In the genomic region with DNA sequence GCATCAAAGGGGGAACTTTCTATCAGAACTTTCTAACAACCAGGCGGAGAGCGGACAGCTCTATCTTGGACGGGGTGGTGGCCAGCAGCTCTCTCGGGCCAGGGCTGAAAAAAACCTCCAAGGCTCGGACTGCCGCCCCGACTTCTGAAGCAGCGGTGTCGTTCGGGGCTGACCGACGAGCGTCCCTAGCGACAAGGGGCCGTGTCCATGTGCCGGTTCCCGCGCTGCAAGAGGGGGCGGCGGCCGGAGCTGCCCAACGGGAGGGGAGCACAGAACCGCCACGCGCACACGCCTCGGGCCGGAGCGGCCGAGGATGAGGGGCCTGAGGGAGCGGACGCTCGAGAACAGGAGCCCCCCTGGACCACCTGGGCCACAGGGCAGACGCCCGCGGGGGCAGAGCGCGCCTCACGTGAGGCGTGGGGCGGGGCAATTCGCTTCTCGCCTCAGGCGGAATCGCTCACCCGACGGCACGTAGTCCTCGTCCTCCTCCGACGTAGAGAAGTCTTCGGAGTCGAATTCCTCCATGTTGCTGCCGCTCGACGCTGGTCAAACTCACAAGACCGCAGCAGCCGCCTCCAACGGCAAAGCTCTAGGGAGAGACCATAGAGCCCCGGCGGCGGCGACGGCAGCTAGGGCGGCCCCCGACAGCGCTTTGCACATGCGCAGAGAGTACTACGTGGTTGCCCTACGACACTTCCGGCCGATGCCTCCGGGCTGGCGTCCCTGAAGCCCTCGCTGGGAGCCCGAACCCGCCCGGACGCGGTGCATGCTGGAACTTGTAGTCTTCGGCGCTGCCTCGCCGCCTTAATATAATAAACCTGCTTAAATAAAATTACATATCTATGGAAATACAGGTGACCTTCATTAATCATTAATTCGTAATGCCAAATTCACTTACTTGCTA, we compare ENCODE assay signal across 8 cellular contexts.
DNase-seq lines count a peak whose midpoint lies in the region; ATAC-seq lines count a peak whose summit lies in the region.

A gene (minus strand): TSS at position 676 of the 904 bp plus-strand sequence. CDS start 151 bp downstream, at position 525.

- DNase-seq in AG08395 (ENCODE audit: low spot score): peak; percentile 99
- peak; percentile 92 for DNase-seq in NCI-H345 (lab: John Stamatoyannopoulos, UW)
- DNase-seq in activated CD4-positive, CD25-positive, alpha-beta regulatory T cell (lab: John Stamatoyannopoulos, UW): peak; percentile 87 to 93 (median 90)
- peak; percentile 96 for DNase-seq in central memory CD4-positive, alpha-beta T cell
- DNase-seq in iris pigment epithelial cell (ENCODE audit: low read depth): peak; percentile 91
- peak; percentile 91 for DNase-seq in stimulated activated CD4-positive, alpha-beta T cell treated with anti-CD3 and anti-CD28 coated beads, Interleukin-12 subunit alpha, Interleukin-12 subunit beta, amount 100 ng/mL, for 24 hours (ENCODE audit: low read depth in 2 of 2)

- ATAC-seq in GM18909 (IDR thresholded peaks at IDR 0.05; ENCODE audit: poor library complexity, unreplicated experiment) (peak; percentile 93), HG03175 (IDR thresholded peaks at IDR 0.05; ENCODE audit: unreplicated experiment) (peak; percentile 91)

Comparison
In these comparisons a context has a peak if more than half of its experiments do, and no peak if none do; other contexts are left out.
1. Peak in every context shown above with its lines: DNase-seq and ATAC-seq.